In genomic region chr19:19050731-19051130, GRCh38 we compare ENCODE assay signal across 33 cellular contexts.
"Had no signal": no experiment of that assay in that cellular context is flagged by ENCODE, and none has a peak within 500 bp of the region (broad histone marks: within the 10 kb centered on the region; RNA-seq: fewer than 3 reads in every experiment).

No MANE protein-coding gene starts in this region.

- H3K9me3 Mint-ChIP-seq: activated CD4-positive, alpha-beta memory T cell treated with anti-CD3 and anti-CD28 coated beads for 36 hours; activated CD4-positive, alpha-beta T cell treated with anti-CD3 and anti-CD28 coated beads, Interleukin-2, amount 10 ng/mL, durations not matched to agents 24 days and 14 days; activated naive CD4-positive, alpha-beta T cell treated with anti-CD3 and anti-CD28 coated beads, Interleukin-2, amount 50 U/mL, for 24 hours; activated T-cell treated with anti-CD3 and anti-CD28 coated beads, Interleukin-2, amount 50 U/mL, for 4 hours; activated T-helper 2 cell treated with anti-CD3 and anti-CD28 coated beads, Interferon-gamma antibody, Interleukin-2, Interleukin-4, amounts not matched to agents 10 μg/mL and 5 μg/mL and 100 μg/mL, durations not matched to agents 14 hours and 24 hours and 36 hours; mesothelial cell of epicardium; naive thymus-derived CD4-positive, alpha-beta T cell; neural crest cell; T-helper 1 cell treated with Interleukin-12 subunit alpha and Interleukin-12 subunit beta and Interleukin-4 antibody, amounts not matched to agents 30 μg/mL and 1 μg/mL, for 36 hours had no signal

- ATAC-seq: activated T-cell treated with anti-CD3 and anti-CD28 coated beads, Interleukin-2, amount 50 U/mL, for 4 hours; body of pancreas; heart right ventricle; left cardiac atrium; left ventricle myocardium superior; naive thymus-derived CD4-positive, alpha-beta T cell had no signal

- FAIRE-seq: endothelial cell of umbilical vein, TTC549 had no signal

- H3K4me3 Mint-ChIP-seq: activated CD4-positive, alpha-beta memory T cell treated with anti-CD3 and anti-CD28 coated beads for 36 hours; activated CD4-positive, alpha-beta T cell treated with anti-CD3 and anti-CD28 coated beads, Interleukin-2, amount 10 ng/mL, durations not matched to agents 24 days and 14 days; activated naive CD4-positive, alpha-beta T cell treated with anti-CD3 and anti-CD28 coated beads, Interleukin-2, amount 50 U/mL, for 24 hours; activated T-cell treated with anti-CD3 and anti-CD28 coated beads, Interleukin-2, amount 50 U/mL, for 4 hours; mesothelial cell of epicardium; naive thymus-derived CD4-positive, alpha-beta T cell; neural crest cell; T-helper 1 cell treated with Interleukin-12 subunit alpha and Interleukin-12 subunit beta and Interleukin-4 antibody, amounts not matched to agents 30 μg/mL and 1 μg/mL, for 36 hours had no signal

- H3K9me3 ChIP-seq: body of pancreas, esophagus muscularis mucosa, heart right ventricle, right atrium auricular region, tibial nerve had no signal

- H3K27me3 Mint-ChIP-seq: activated CD4-positive, alpha-beta memory T cell treated with anti-CD3 and anti-CD28 coated beads for 36 hours; activated CD4-positive, alpha-beta T cell treated with anti-CD3 and anti-CD28 coated beads, Interleukin-2, amount 10 ng/mL, durations not matched to agents 24 days and 14 days; activated naive CD4-positive, alpha-beta T cell treated with anti-CD3 and anti-CD28 coated beads, Interleukin-2, amount 50 U/mL, for 24 hours; naive thymus-derived CD4-positive, alpha-beta T cell had no signal

- H3K4me1 ChIP-seq: body of pancreas, esophagus muscularis mucosa, heart right ventricle, parathyroid adenoma, right atrium auricular region had no signal

- H3K79me2 ChIP-seq: parathyroid adenoma had no signal

- H3K4me1 Mint-ChIP-seq: activated CD4-positive, alpha-beta T cell treated with anti-CD3 and anti-CD28 coated beads, Interleukin-2, amount 10 ng/mL, durations not matched to agents 24 days and 14 days; activated naive CD4-positive, alpha-beta T cell treated with anti-CD3 and anti-CD28 coated beads, Interleukin-2, amount 50 U/mL, for 24 hours; mesothelial cell of epicardium; naive thymus-derived CD4-positive, alpha-beta T cell; neural crest cell had no signal

- H3K27ac Mint-ChIP-seq: activated CD4-positive, alpha-beta memory T cell treated with anti-CD3 and anti-CD28 coated beads for 36 hours; activated CD4-positive, alpha-beta T cell treated with anti-CD3 and anti-CD28 coated beads, Interleukin-2, amount 10 ng/mL, durations not matched to agents 24 days and 14 days; activated naive CD4-positive, alpha-beta T cell treated with anti-CD3 and anti-CD28 coated beads, Interleukin-2, amount 50 U/mL, for 24 hours; activated T-helper 2 cell treated with anti-CD3 and anti-CD28 coated beads, Interferon-gamma antibody, Interleukin-2, Interleukin-4, amounts not matched to agents 10 μg/mL and 5 μg/mL and 100 μg/mL, durations not matched to agents 14 hours and 24 hours and 36 hours; mesothelial cell of epicardium; T-helper 1 cell treated with Interleukin-12 subunit alpha and Interleukin-12 subunit beta and Interleukin-4 antibody, amounts not matched to agents 30 μg/mL and 1 μg/mL, for 36 hours had no signal

- H3K27me3 ChIP-seq: body of pancreas, cardiac muscle cell, dorsolateral prefrontal cortex, esophagus muscularis mucosa, heart right ventricle, right atrium auricular region, tibial nerve had no signal

- H3K9ac ChIP-seq: parathyroid adenoma had no signal

- H3K27ac ChIP-seq: body of pancreas, cardiac muscle cell, coronary artery, dorsolateral prefrontal cortex, esophagus muscularis mucosa, heart right ventricle, parathyroid adenoma, right atrium auricular region, tibial nerve, VCaP had no signal

- H3K4me3 ChIP-seq: body of pancreas, cardiac muscle cell, coronary artery, dorsolateral prefrontal cortex, esophagus muscularis mucosa, heart right ventricle, right atrium auricular region, tibial nerve had no signal

- DNase-seq: activated CD4-positive, alpha-beta memory T cell treated with anti-CD3 and anti-CD28 coated beads for 36 hours; activated CD4-positive, alpha-beta T cell treated with anti-CD3 and anti-CD28 coated beads, Interleukin-2, amount 10 ng/mL, durations not matched to agents 24 days and 14 days; activated CD4-positive, CD25-positive, alpha-beta regulatory T cell treated with anti-CD3 and anti-CD28 coated beads, Interleukin-2, amount 50 U/mL, for 72 hours; activated T-cell treated with anti-CD3 and anti-CD28 coated beads, Interleukin-2, amount 50 U/mL, for 4 hours; body of pancreas; cerebellar nuclear complex; dorsolateral prefrontal cortex; effector memory CD4-positive, alpha-beta T cell; foreskin melanocyte; heart right ventricle; islet precursor cell; left cardiac atrium; left ventricle myocardium superior; naive thymus-derived CD4-positive, alpha-beta T cell; nucleus accumbens; stimulated activated CD4-positive, alpha-beta T cell treated with anti-CD3 and anti-CD28 coated beads, Interleukin-2, amount 100 ng/mL, for 48 hours; stimulated activated naive CD4-positive, alpha-beta T cell treated with Interleukin-2 at 50 U/mL for 16 hours; SW 1271; T-helper 9 cell had no signal

- H2AFZ ChIP-seq: parathyroid adenoma had no signal
